Comparison of ENCODE assay signal across 8 cellular contexts in the genomic region with DNA sequence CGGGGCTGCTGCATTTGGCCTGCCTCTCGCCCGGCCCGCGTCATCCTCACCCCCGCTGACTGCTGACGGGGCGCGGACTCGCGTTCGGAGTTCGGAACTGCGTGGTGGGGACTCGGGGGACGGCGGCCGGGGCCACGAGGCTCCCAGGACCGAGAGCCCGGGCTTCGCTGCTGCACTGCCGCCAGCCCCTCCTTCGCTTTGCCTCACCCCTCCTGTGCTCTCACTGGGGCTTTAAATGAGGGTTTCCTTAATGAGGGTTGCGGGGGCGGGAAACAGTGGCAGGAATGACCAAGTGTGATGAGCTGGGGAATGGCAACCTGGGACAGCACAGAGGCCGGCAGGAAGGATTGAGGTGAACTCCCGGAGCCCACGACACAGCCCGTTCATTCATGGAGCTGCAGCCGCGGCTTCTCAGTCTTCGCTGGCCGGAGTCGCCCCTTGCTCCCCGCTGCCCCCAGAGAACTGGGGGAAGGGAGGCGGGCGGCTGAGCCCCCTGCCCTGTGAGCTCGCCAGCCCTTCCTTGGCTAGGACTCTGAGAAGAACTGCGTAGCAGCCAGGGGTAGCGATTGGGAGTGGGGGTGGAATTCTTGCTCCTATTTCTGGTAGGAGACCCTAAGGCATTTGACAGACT. TPM values are rescaled to one million over a fixed set of nuclear protein-coding genes. Genes with fewer than 3 reads are reported as not detected.
DNase-seq lines count a peak whose midpoint lies in the region; ATAC-seq and TF ChIP-seq lines count a peak whose summit lies in the region.

No MANE protein-coding gene starts in this region.

- TF ChIP-seq CTCF in GM13976 (IDR thresholded peaks at IDR 0.05; ENCODE audit: borderline replicate concordance, control extremely low read depth, extremely low read depth, insufficient read depth, missing control alignments) (no peak), retinal pigment epithelial cell (conservative IDR thresholded peaks at IDR 0.05; ENCODE audit: low read depth, low read length) (no peak)

- H3K27me3 Mint-ChIP-seq in activated CD8-positive, alpha-beta T cell treated with anti-CD3 and anti-CD28 coated beads, Interleukin-2, amount 10 ng/mL, durations not matched to agents 7 days and 5 days (ENCODE audit: low read depth) = peaks cover 8% of the 10 kb centered on the region

- H3K4me3 Mint-ChIP-seq in activated CD8-positive, alpha-beta T cell treated with anti-CD3 and anti-CD28 coated beads, Interleukin-2, amount 10 ng/mL, durations not matched to agents 7 days and 5 days = no peak overlapping the region

- POLR2A ChIA-PET in activated CD8-positive, alpha-beta T cell treated with anti-CD3 and anti-CD28 coated beads, Interleukin-2, amount 10 ng/mL, durations not matched to agents 7 days and 5 days (lab: Charles Lee) = no interaction called here

- intact Hi-C loops in head of caudate nucleus (cut with DNase I) = loop anchor here (5.0 kb wide), 1 partner anchor 105 kb away; no protein-coding TSS in a partner anchor

- CTCF ChIA-PET in activated CD8-positive, alpha-beta T cell treated with anti-CD3 and anti-CD28 coated beads, Interleukin-2, amount 10 ng/mL, durations not matched to agents 7 days and 5 days (lab: Charles Lee) = no interaction called here

- no peaks in the 10 kb centered on the region for H3K9me3 Mint-ChIP-seq in activated CD8-positive, alpha-beta T cell treated with anti-CD3 and anti-CD28 coated beads, Interleukin-2, amount 10 ng/mL, durations not matched to agents 7 days and 5 days (ENCODE audit: insufficient read depth)

- in situ Hi-C loops in GM13976 (cut with MboI; ENCODE audit: low sequenced_read_pairs, unreplicated experiment) = no loop called here

- H3K4me1 Mint-ChIP-seq in activated CD8-positive, alpha-beta T cell treated with anti-CD3 and anti-CD28 coated beads, Interleukin-2, amount 10 ng/mL, durations not matched to agents 7 days and 5 days (ENCODE audit: low read depth) = peaks cover 4% of the 10 kb centered on the region

- peaks cover 15% of the 10 kb centered on the region for H3K36me3 Mint-ChIP-seq in activated CD8-positive, alpha-beta T cell treated with anti-CD3 and anti-CD28 coated beads, Interleukin-2, amount 10 ng/mL, durations not matched to agents 7 days and 5 days (ENCODE audit: low read depth)

- peak overlapping the region; percentile 47 for H3K4me3 ChIP-seq in retinal pigment epithelial cell (ENCODE audit: low read length)

- peak; percentile 40 for DNase-seq in GM13976 (ENCODE audit: low spot score)
- DNase-seq in activated CD8-positive, alpha-beta T cell treated with anti-CD3 and anti-CD28 coated beads, Interleukin-2, amount 10 ng/mL, durations not matched to agents 7 days and 5 days = no peak
- peak in 29 of 42 donors; percentile 21 to 74 (median 48) for DNase-seq in head of caudate nucleus
- no peak for DNase-seq in retinal pigment epithelial cell (ENCODE audit: low read depth)
- no peak for DNase-seq in NCI-H774 (lab: John Stamatoyannopoulos, UW)
- no peak for DNase-seq in HT-29 (ENCODE audit: low spot score)
- DNase-seq in NOMO-1 treated with DMSO at 0.1 percent for 48 hours (lab: John Stamatoyannopoulos, UW; ENCODE audit: unreplicated experiment) = no peak

- peak; percentile 17 for ATAC-seq in activated CD8-positive, alpha-beta T cell treated with anti-CD3 and anti-CD28 coated beads, Interleukin-2, amount 10 ng/mL, durations not matched to agents 7 days and 5 days
- no peak for ATAC-seq in HG03571 (IDR thresholded peaks at IDR 0.05; ENCODE audit: unreplicated experiment)

- H3K27ac Mint-ChIP-seq in activated CD8-positive, alpha-beta T cell treated with anti-CD3 and anti-CD28 coated beads, Interleukin-2, amount 10 ng/mL, durations not matched to agents 7 days and 5 days = no peak overlapping the region

RNA-seq across cellular contexts. Expression of gene LRRC4, which starts 1.5 kb away (rescaled TPM):
- total RNA-seq in activated CD8-positive, alpha-beta T cell treated with anti-CD3 and anti-CD28 coated beads, Interleukin-2, amount 10 ng/mL, durations not matched to agents 7 days and 5 days = under 1 TPM; 0.24 to 0.50 TPM
- total RNA-seq in HT-29 (2014; rRNA removed; shearing (Covaris generic)) = not detected in 2 replicates

Comparison
In these comparisons a context has a peak if more than half of its experiments do, and no peak if none do; other contexts are left out.
1. DNase-seq: peak in GM13976 (single experiment) and head of caudate nucleus (29 of 42); none in activated CD8-positive, alpha-beta T cell treated with anti-CD3 and anti-CD28 coated beads, Interleukin-2, amount 10 ng/mL, durations not matched to agents 7 days and 5 days (single experiment), retinal pigment epithelial cell (single experiment), NCI-H774 (single experiment), HT-29 (single experiment) and NOMO-1 treated with DMSO at 0.1 percent for 48 hours (single experiment).